Comparison of ENCODE assay signal across 18 cellular contexts in the genomic region with DNA sequence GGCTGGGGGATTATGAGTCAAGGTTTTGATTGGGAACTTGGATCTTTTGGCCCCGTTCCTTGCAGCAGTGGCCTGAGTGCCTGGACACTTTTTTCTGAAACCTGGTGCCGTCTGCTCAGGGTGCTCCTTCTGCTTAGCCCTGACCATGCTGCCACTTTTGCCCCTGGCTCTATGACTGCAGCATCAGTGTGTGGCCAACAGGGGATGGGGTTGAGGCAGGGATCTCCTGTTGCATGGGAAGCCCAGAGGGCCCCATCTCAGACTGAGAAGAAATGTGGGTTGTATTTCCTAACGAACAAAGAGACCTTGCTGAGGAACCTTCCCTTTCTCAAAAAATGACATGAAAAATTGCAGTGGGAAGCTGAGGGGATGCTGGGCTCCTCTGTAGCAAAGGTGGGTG. TPM values are rescaled to one million over a fixed set of nuclear protein-coding genes. Genes with fewer than 3 reads are reported as not detected.
"Had no signal": no experiment of that assay in that cellular context is flagged by ENCODE, and none has a peak within 500 bp of the region (broad histone marks: within the 10 kb centered on the region; RNA-seq: fewer than 3 reads in every experiment).

No MANE protein-coding gene starts in this region.

- DNase-seq: activated CD4-positive, alpha-beta memory T cell treated with anti-CD3 and anti-CD28 coated beads, Interleukin-2, amount 10 ng/mL, durations not matched to agents 7 days and 5 days; activated gamma-delta T cell; activated T-cell treated with anti-CD3 and anti-CD28 coated beads, Interleukin-2, amount 50 U/mL, for 48 hours; amygdala; dorsolateral prefrontal cortex; immature natural killer cell; left cardiac atrium; naive thymus-derived CD4-positive, alpha-beta T cell; posterior cingulate gyrus; right cardiac atrium; stimulated activated CD4-positive, alpha-beta T cell treated with anti-CD3 and anti-CD28 coated beads, Interleukin-1b, Interleukin-23, amount 100 ng/mL, for 48 hours; stimulated activated naive B cell treated with anti-CD40 and anti-IgM and Interleukin-4, amounts not matched to agents 10 μg/mL and 1 μg/mL and 100 μg/mL, for 72 hours; substantia nigra had no signal

- ATAC-seq: esophagus mucosa; left cardiac atrium; naive thymus-derived CD4-positive, alpha-beta T cell; right cardiac atrium; stimulated activated naive B cell treated with anti-CD40 and anti-IgM and Interleukin-4, amounts not matched to agents 10 μg/mL and 1 μg/mL and 100 μg/mL, for 72 hours had no signal

- FAIRE-seq: endometrium had no signal

- H3K27ac ChIP-seq: dorsolateral prefrontal cortex, neutrophil had no signal

- H3K27me3 ChIP-seq: breast epithelium had no signal

- H3K4me1 ChIP-seq: breast epithelium had no signal

- H3K9me3 ChIP-seq: breast epithelium, neutrophil had no signal

- H3K4me3 ChIP-seq: breast epithelium, dorsolateral prefrontal cortex had no signal

- H3K36me3 ChIP-seq: breast epithelium, neutrophil had no signal

RNA-seq across cellular contexts. Expression of gene POU2F3, which starts 18.7 kb away (rescaled TPM):
- total RNA-seq: activated CD4-positive, alpha-beta memory T cell treated with anti-CD3 and anti-CD28 coated beads, Interleukin-2, amount 10 ng/mL, durations not matched to agents 7 days and 5 days; left cardiac atrium; mononuclear cell had no signal
- polyA plus RNA-seq: immature natural killer cell; naive thymus-derived CD4-positive, alpha-beta T cell had no signal
